Comparison of ENCODE assay signal across 23 cellular contexts in genomic region chr6:112348334-112348874, GRCh38. TPM values are rescaled to one million over a fixed set of nuclear protein-coding genes. Genes with fewer than 3 reads are reported as not detected.
"Had no signal": no experiment of that assay in that cellular context is flagged by ENCODE, and none has a peak within 500 bp of the region (broad histone marks: within the 10 kb centered on the region; RNA-seq: fewer than 3 reads in every experiment).

No MANE protein-coding gene starts in this region.

- H3K9ac ChIP-seq: KMS-11 had no signal

- DNase-seq: activated CD4-positive, alpha-beta T cell treated with anti-CD3 and anti-CD28 coated beads for 36 hours; activated CD8-positive, alpha-beta memory T cell treated with anti-CD3 and anti-CD28 coated beads, Interleukin-2, amount 50 U/mL, for 4 hours; activated CD8-positive, alpha-beta T cell treated with anti-CD3 and anti-CD28 coated beads for 36 hours; activated effector memory CD4-positive, alpha-beta T cell treated with Interleukin-2 at 50 U/mL for 16 hours; activated naive CD4-positive, alpha-beta T cell; activated T-cell treated with anti-CD3 and anti-CD28 coated beads, Interleukin-2, amount 50 U/mL, for 72 hours; aorta; body of pancreas; MG63; MV-4-11; NCI-H1092 treated with DMSO at 0.1 percent for 48 hours; NCI-H1436; NCI-H1694 treated with DMSO at 0.1 percent for 48 hours; NCI-H2029 treated with DMSO at 0.1 percent for 48 hours; NCI-H524; PC-3; SIG-M5; T-helper 1 cell; WERI-Rb-1 had no signal

- H3K36me3 ChIP-seq: MG63, WERI-Rb-1 had no signal

- H3K4me3 Mint-ChIP-seq: activated CD4-positive, alpha-beta T cell treated with anti-CD3 and anti-CD28 coated beads for 36 hours; activated CD8-positive, alpha-beta T cell treated with anti-CD3 and anti-CD28 coated beads for 36 hours; activated naive CD4-positive, alpha-beta T cell treated with anti-CD3 and anti-CD28 coated beads, Interleukin-2, amount 50 U/mL, for 24 hours; activated T-cell treated with anti-CD3 and anti-CD28 coated beads, Interleukin-2, amount 50 U/mL, for 72 hours; central memory CD8-positive, alpha-beta T cell had no signal

- H3K4me1 ChIP-seq: body of pancreas had no signal

- H3K4me3 ChIP-seq: body of pancreas, MG63 had no signal

- H3K27ac ChIP-seq: body of pancreas, KMS-11, WERI-Rb-1 had no signal

- H3K4me2 ChIP-seq: KMS-11 had no signal

- H3K27me3 ChIP-seq: body of pancreas, MG63 had no signal

- H3K36me3 Mint-ChIP-seq: activated naive CD4-positive, alpha-beta T cell treated with anti-CD3 and anti-CD28 coated beads, Interleukin-2, amount 50 U/mL, for 24 hours had no signal

- H3K9me3 Mint-ChIP-seq: activated CD8-positive, alpha-beta T cell treated with anti-CD3 and anti-CD28 coated beads for 36 hours; activated naive CD4-positive, alpha-beta T cell treated with anti-CD3 and anti-CD28 coated beads, Interleukin-2, amount 50 U/mL, for 24 hours; activated T-cell treated with anti-CD3 and anti-CD28 coated beads, Interleukin-2, amount 50 U/mL, for 72 hours; central memory CD8-positive, alpha-beta T cell had no signal

- H3K4me1 Mint-ChIP-seq: activated CD4-positive, alpha-beta T cell treated with anti-CD3 and anti-CD28 coated beads for 36 hours; activated naive CD4-positive, alpha-beta T cell treated with anti-CD3 and anti-CD28 coated beads, Interleukin-2, amount 50 U/mL, for 24 hours; central memory CD8-positive, alpha-beta T cell had no signal

- ATAC-seq: activated CD4-positive, alpha-beta T cell treated with anti-CD3 and anti-CD28 coated beads for 36 hours; activated CD8-positive, alpha-beta T cell treated with anti-CD3 and anti-CD28 coated beads for 36 hours; activated T-cell treated with anti-CD3 and anti-CD28 coated beads, Interleukin-2, amount 50 U/mL, for 72 hours; body of pancreas; PC-3 had no signal

- H3K27ac Mint-ChIP-seq: activated CD4-positive, alpha-beta T cell treated with anti-CD3 and anti-CD28 coated beads for 36 hours; activated CD8-positive, alpha-beta T cell treated with anti-CD3 and anti-CD28 coated beads for 36 hours; activated naive CD4-positive, alpha-beta T cell treated with anti-CD3 and anti-CD28 coated beads, Interleukin-2, amount 50 U/mL, for 24 hours; activated T-cell treated with anti-CD3 and anti-CD28 coated beads, Interleukin-2, amount 50 U/mL, for 72 hours had no signal

- H3K9me3 ChIP-seq: body of pancreas, MG63 had no signal

RNA-seq across cellular contexts. Expression of gene RFPL4B, which starts 1.3 kb away (rescaled TPM):
- total RNA-seq: activated CD4-positive, alpha-beta T cell treated with anti-CD3 and anti-CD28 coated beads for 36 hours; activated CD8-positive, alpha-beta T cell treated with anti-CD3 and anti-CD28 coated beads for 36 hours; activated T-cell treated with anti-CD3 and anti-CD28 coated beads, Interleukin-2, amount 50 U/mL, for 72 hours; body of pancreas; T-helper 2 cell treated with Interferon-gamma antibody and Interleukin-4, amounts not matched to agents 100 ng/mL and 5 ng/mL, for 36 hours had no signal
- polyA plus RNA-seq: aorta had no signal
